ENCODE assay signal across 16 cellular contexts in the genomic region with DNA sequence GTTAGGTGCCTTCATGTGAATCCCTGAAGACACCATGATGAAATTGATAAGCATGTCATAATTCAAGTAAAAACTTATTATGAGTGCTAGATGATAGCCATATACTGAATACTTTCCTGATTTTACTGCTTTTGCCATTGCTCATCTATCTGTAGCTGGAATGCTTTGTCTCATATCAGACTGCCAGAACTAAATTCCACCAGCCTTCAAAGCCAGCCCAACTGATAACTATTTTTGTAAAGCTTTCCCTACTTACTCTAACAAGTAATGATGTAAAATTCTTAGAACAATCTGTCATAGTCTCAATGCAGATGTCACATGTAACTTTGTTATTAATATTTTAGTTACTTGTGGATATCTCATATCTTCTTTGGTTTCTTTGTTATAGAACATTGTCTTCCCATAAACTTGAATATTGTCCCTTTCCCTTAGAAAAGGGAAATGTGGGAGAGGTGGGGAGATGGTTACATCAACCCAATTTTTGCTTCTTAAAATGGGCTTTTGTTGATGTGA.
DNase-seq lines count a peak whose midpoint lies in the region; ATAC-seq, FAIRE-seq and TF ChIP-seq lines count a peak whose summit lies in the region.
"Had no signal": no experiment of that assay in that cellular context is flagged by ENCODE, and none has a peak within 500 bp of the region (broad histone marks: within the 10 kb centered on the region; RNA-seq: fewer than 3 reads in every experiment).

No MANE protein-coding gene starts in this region.

- no peak overlapping the region for H2AK5ac ChIP-seq in trophoblast cell (ENCODE audit: low read length)

- H3K27me3 ChIP-seq in Karpas-422 (ENCODE audit: low read length) (no peaks in the 10 kb centered on the region), K562 (ENCODE audit: control insufficient read depth in 2 of 2, insufficient read depth in 2 of 2, low read length in 2 of 2) (no peaks in the 10 kb centered on the region), trophoblast cell (ENCODE audit: insufficient read depth, low read length) (no peaks in the 10 kb centered on the region), testis (no peaks in the 10 kb centered on the region), pancreas (no peaks in the 10 kb centered on the region)

- no peak overlapping the region for H3K23ac ChIP-seq in trophoblast cell (ENCODE audit: low read length)

- H3K9ac ChIP-seq in Karpas-422 (ENCODE audit: low read length) = no peak overlapping the region
- H3K9ac ChIP-seq in K562 (ENCODE audit: insufficient read depth in 1 of 2, low read depth in 2 of 2, low read length in 2 of 2) = no peak overlapping the region
- H3K9ac ChIP-seq in trophoblast cell (ENCODE audit: low read length) = no peak overlapping the region
- H3K9ac ChIP-seq: KMS-11 had no signal

- H3K4me1 ChIP-seq in Karpas-422 (ENCODE audit: low read length) = peaks cover 18% of the 10 kb centered on the region
- H3K4me1 ChIP-seq in K562 (replicated peaks in 1 of 2; ENCODE audit: control insufficient read depth in 2 of 2, insufficient read depth in 2 of 2, low read length in 2 of 2) = peaks cover 5 to 38% of the 10 kb centered on the region in 2 experiments; a peak in 4 of 5 replicates
- no peaks in the 10 kb centered on the region for H3K4me1 ChIP-seq in trophoblast cell (ENCODE audit: control insufficient read depth in 1 of 2, insufficient read depth in 2 of 2, low read length in 2 of 2)
- H3K4me1 ChIP-seq in testis = no peaks in the 10 kb centered on the region
- no peaks in the 10 kb centered on the region for H3K4me1 ChIP-seq in pancreas

- no peak for FAIRE-seq in K562 (lab: Jason Lieb, UNC)
- FAIRE-seq in pancreas (lab: Jason Lieb, UNC) = no peak

- H4K20me1 ChIP-seq in Karpas-422 (ENCODE audit: insufficient read depth, low read depth, low read length) (no peaks in the 10 kb centered on the region), K562 (replicated peaks; ENCODE audit: control insufficient read depth, insufficient read depth, low read length) (no peaks in the 10 kb centered on the region)

- H3K9me1 ChIP-seq in K562 (ENCODE audit: control insufficient read depth, insufficient read depth, low read length) = no peaks in the 10 kb centered on the region

- H2AFZ ChIP-seq in Karpas-422 (ENCODE audit: low read length) (no peak overlapping the region), K562 (ENCODE audit: low read depth, low read length) (no peak overlapping the region), trophoblast cell (ENCODE audit: insufficient read depth, low read length, poor library complexity) (no peak overlapping the region)

- POLR2A ChIA-PET in K562 (lab: Yijun Ruan, JAX) = interaction anchor here (1.2 to 1.9 kb wide), 3 partner anchors 10 to 22 kb away, joined by 3 to 5 read pairs (median 3); no protein-coding TSS in a partner anchor

- CTCF ChIA-PET in K562 (lab: Yijun Ruan, JAX; ENCODE audit: low intra/inter-chr PET ratio) = no interaction called here

- peak; percentile 15; the same call in 1 of the 2 replicates for TF ChIP-seq EP300 in K562 (IDR thresholded peaks at IDR 0.05; ENCODE audit: low read length)

- H3K9me3 ChIP-seq in Karpas-422 (ENCODE audit: low read length) (no peaks in the 10 kb centered on the region), K562 (replicated peaks; ENCODE audit: control insufficient read depth, insufficient read depth, low read depth, low read length) (no peaks in the 10 kb centered on the region; the same call in 1 of the 2 replicates), trophoblast cell (ENCODE audit: insufficient read depth, low read depth, low read length) (no peaks in the 10 kb centered on the region), testis (no peaks in the 10 kb centered on the region), pancreas (no peaks in the 10 kb centered on the region)

- H3K36me3 ChIP-seq in Karpas-422 (ENCODE audit: insufficient read depth, low read length) (peaks cover 39% of the 10 kb centered on the region), K562 (ENCODE audit: control insufficient read depth, insufficient read depth, low read length) (peaks cover 35% of the 10 kb centered on the region), trophoblast cell (ENCODE audit: control insufficient read depth in 1 of 2, insufficient read depth in 2 of 2, low read length in 2 of 2) (no peaks in the 10 kb centered on the region), testis (ENCODE audit: low read depth, missing control alignments) (no peaks in the 10 kb centered on the region), pancreas (no peaks in the 10 kb centered on the region)

- no peak for ATAC-seq in K562
- no peak for ATAC-seq in pancreas

- no peak overlapping the region for H2BK120ac ChIP-seq in trophoblast cell (ENCODE audit: insufficient read depth, low read length, poor library complexity)

- no peak overlapping the region for H3K14ac ChIP-seq in trophoblast cell (ENCODE audit: low read length)

- intact Hi-C loops in K562 (cut with micrococcal nuclease) (loop anchor here (5.0 kb wide), 3 partner anchors 36 to 111 kb away; no protein-coding TSS in a partner anchor), testis (cut with DNase I; ENCODE audit: low total_unique reads) (no loop called here), pancreas (cut with DNase I) (no loop called here)

- no peak overlapping the region for H2BK5ac ChIP-seq in trophoblast cell (ENCODE audit: low read depth, low read length, poor library complexity)

- no peak for TF ChIP-seq RAD21 in K562 (CRISPR knock-in tag; conservative IDR thresholded peaks at IDR 0.05 in 1 of 2, IDR thresholded peaks at IDR 0.05 in 1 of 2)

- H3K9me2 ChIP-seq in Karpas-422 (replicated peaks; ENCODE audit: insufficient read depth, low read length) = no peaks in the 10 kb centered on the region; the same call in 1 of the 2 replicates

- in situ Hi-C loops in K562 (cut with MboI) = no loop called here

- TF ChIP-seq POLR2A in K562 (conservative IDR thresholded peaks at IDR 0.05) = no peak
- no peak for TF ChIP-seq POLR2A in testis (IDR thresholded peaks at IDR 0.05)

- H3K4me2 ChIP-seq in Karpas-422 (ENCODE audit: low read depth, low read length, poor library complexity, severe bottlenecking) = no peak overlapping the region
- no peak overlapping the region for H3K4me2 ChIP-seq in K562 (ENCODE audit: insufficient read depth, low read length)
- no peak overlapping the region for H3K4me2 ChIP-seq in trophoblast cell (ENCODE audit: low read length)
- H3K4me2 ChIP-seq: KMS-11 had no signal

- H3K79me2 ChIP-seq in Karpas-422 (ENCODE audit: low read length) (peaks cover 84% of the 10 kb centered on the region), K562 (ENCODE audit: control insufficient read depth, insufficient read depth, low read length) (peaks cover 76% of the 10 kb centered on the region), trophoblast cell (ENCODE audit: control insufficient read depth, insufficient read depth, low read length, poor library complexity) (no peaks in the 10 kb centered on the region)

- peak overlapping the region; percentile 37 for H3K27ac ChIP-seq in Karpas-422 (ENCODE audit: low read length)
- H3K27ac ChIP-seq in K562 (ENCODE audit: extremely low read depth, low read depth, low read length) = peak overlapping the region; percentile 60; the same call in 2 of the 3 replicates
- no peak overlapping the region for H3K27ac ChIP-seq in trophoblast cell (ENCODE audit: low read depth, low read length)
- H3K27ac ChIP-seq in testis = no peak overlapping the region
- H3K27ac ChIP-seq in pancreas = no peak overlapping the region
- H3K27ac ChIP-seq: C4-2B, KMS-11 had no signal

- DNase-seq in EH (ENCODE audit: low read depth) = peak; percentile 15
- no peak for DNase-seq in Karpas-422
- DNase-seq in K562 (ENCODE audit: extremely low read depth in 1 of 4, low spot score in 3 of 4) = peak in 1 of 4 experiments; percentile 38
- DNase-seq in trophoblast cell = peak; percentile 16 to 64
- DNase-seq in testis = no peak
- no peak for DNase-seq in activated CD4-positive, CD25-positive, alpha-beta regulatory T cell (lab: John Stamatoyannopoulos, UW)
- DNase-seq in pancreas = no peak
- DNase-seq: DMS79, H9, NCI-H1048, NCI-H1436 treated with DMSO at 0.1 percent for 48 hours, NCI-H2029, NCI-H345, NCI-H524 treated with DMSO at 0.1 percent for 48 hours had no signal

- no peak overlapping the region for H3K4ac ChIP-seq in trophoblast cell (ENCODE audit: low read depth, low read length)

- no TSS peak for BruUV-seq in K562 (replicated peaks; lab: Mats Ljungman, UMichigan)

- no peak overlapping the region for H3K18ac ChIP-seq in trophoblast cell (ENCODE audit: low read length)

- TF ChIP-seq CTCF in K562 (IDR thresholded peaks at IDR 0.05 in 2 of 3, conservative IDR thresholded peaks at IDR 0.05 in 1 of 3; ENCODE audit: insufficient read depth in 2 of 3, low read depth in 1 of 3, low read length in 3 of 3) (no peak), testis (IDR thresholded peaks at IDR 0.05) (no peak), pancreas (IDR thresholded peaks at IDR 0.05) (no peak)

- no peak overlapping the region for H4K12ac ChIP-seq in trophoblast cell (ENCODE audit: low read depth, low read length)

- H4K8ac ChIP-seq in trophoblast cell (ENCODE audit: low read depth, low read length) = no peak overlapping the region

- no peaks in the 10 kb centered on the region for H3K79me1 ChIP-seq in trophoblast cell (ENCODE audit: low read length)

- H4K91ac ChIP-seq in trophoblast cell (ENCODE audit: low read depth, low read length) = no peak overlapping the region

- H2BK12ac ChIP-seq in trophoblast cell (ENCODE audit: low read length) = no peak overlapping the region

- H3K4me3 ChIP-seq in Karpas-422 (ENCODE audit: low read length) = no peak overlapping the region
- no peak overlapping the region for H3K4me3 ChIP-seq in K562
- H3K4me3 ChIP-seq in trophoblast cell (ENCODE audit: low read depth, low read length) = no peak overlapping the region
- no peak overlapping the region for H3K4me3 ChIP-seq in testis
- no peak overlapping the region for H3K4me3 ChIP-seq in pancreas

TF ChIP-seq in K562, 482 proteins besides CTCF, POLR2A, EP300 and RAD21 (continues in another document):
- TF ChIP-seq BCOR (IDR thresholded peaks at IDR 0.05) = no peak
- TF ChIP-seq FOSL1 (tag; conservative IDR thresholded peaks at IDR 0.05) = no peak
- TF ChIP-seq ZFX (CRISPR knock-in tag; IDR thresholded peaks at IDR 0.05) = no peak
- TF ChIP-seq JUNB (CRISPR knock-in tag; conservative IDR thresholded peaks at IDR 0.05) = no peak
- no peak for TF ChIP-seq GABPB1 (CRISPR knock-in tag; IDR thresholded peaks at IDR 0.05)
- TF ChIP-seq MNT (conservative IDR thresholded peaks at IDR 0.05) = no peak

Comparison
In these comparisons a context has a peak if more than half of its experiments do, and no peak if none do; other contexts are left out.
1. DNase-seq: peak in EH (single experiment) and trophoblast cell (2 of 2); none in Karpas-422 (single experiment), testis (single experiment), activated CD4-positive, CD25-positive, alpha-beta regulatory T cell (0 of 4) and pancreas (0 of 6).
2. H3K27ac ChIP-seq: peak in Karpas-422 (single experiment) and K562 (single experiment); none in trophoblast cell (single experiment), testis (0 of 2) and pancreas (0 of 4).